Comparison of ENCODE assay signal across 8 cellular contexts in the genomic region with DNA sequence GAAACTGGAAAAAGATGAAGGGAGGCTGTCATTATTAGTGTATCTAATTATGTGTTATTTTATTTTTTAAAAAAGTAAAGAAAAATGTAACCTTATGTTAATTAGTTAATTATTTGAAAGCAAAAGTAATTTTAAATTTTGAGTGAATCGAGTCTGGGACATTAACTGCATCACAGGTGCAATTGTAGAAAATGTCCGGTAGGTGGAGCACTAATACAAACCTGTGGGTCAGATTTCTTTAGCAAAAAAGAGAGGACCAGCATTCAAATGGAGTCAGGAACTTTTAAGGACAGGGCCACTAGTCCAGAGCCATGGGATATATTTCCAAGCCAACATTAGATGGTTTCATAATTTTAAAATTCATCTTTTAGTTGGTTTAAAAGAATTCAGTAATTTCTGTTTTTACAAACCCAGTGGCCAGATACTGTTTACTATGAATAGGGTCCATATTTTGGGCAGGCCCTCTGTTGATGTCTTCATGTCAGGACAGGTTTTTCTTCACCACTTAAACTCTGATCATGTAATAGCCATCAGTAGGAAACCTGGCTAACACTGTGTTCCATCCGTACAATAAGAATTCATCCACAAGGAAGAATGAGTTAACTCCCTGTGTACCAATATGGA. TPM values are rescaled to one million over a fixed set of nuclear protein-coding genes. Genes with fewer than 3 reads are reported as not detected.
A peak's percentile ranks its signal among the peaks of the same experiment; 100 is the strongest.
DNase-seq lines count a peak whose midpoint lies in the region; ATAC-seq, FAIRE-seq and TF ChIP-seq lines count a peak whose summit lies in the region.

No MANE protein-coding gene starts in this region.

- H3K4me1 Mint-ChIP-seq in CD4-positive, alpha-beta memory T cell: peaks cover 4 to 11% (median 8%) of the 10 kb centered on the region in 4 donors

- H3K4me3 Mint-ChIP-seq in CD4-positive, alpha-beta memory T cell: no peak overlapping the region

- TF ChIP-seq CTCF in upper lobe of left lung (IDR thresholded peaks at IDR 0.05): peak; percentile 72 to 86 (median 82)

- 14 to 16% methylated on average over 3 of the region's 3 CpGs for WGBS in upper lobe of left lung, 2 donors

- H3K36me3 ChIP-seq in CD4-positive, alpha-beta memory T cell (ENCODE audit: insufficient read depth, low read length): no peaks in the 10 kb centered on the region
- no peaks in the 10 kb centered on the region for H3K36me3 ChIP-seq in upper lobe of left lung

- no peaks in the 10 kb centered on the region for H3K36me3 Mint-ChIP-seq in CD4-positive, alpha-beta memory T cell

- no peak for TF ChIP-seq EP300 in upper lobe of left lung (IDR thresholded peaks at IDR 0.05)

- FAIRE-seq in GM12891 (lab: Jason Lieb, UNC): peak; percentile 65

- no peak overlapping the region for H3K4me3 ChIP-seq in CD4-positive, alpha-beta memory T cell (ENCODE audit: low read length in 2 of 2)
- H3K4me3 ChIP-seq in upper lobe of left lung: no peak overlapping the region

- H3K9me3 ChIP-seq in CD4-positive, alpha-beta memory T cell (ENCODE audit: control insufficient read depth in 1 of 2, low read length in 2 of 2): no peaks in the 10 kb centered on the region
- H3K9me3 ChIP-seq in upper lobe of left lung: no peaks in the 10 kb centered on the region

- peaks cover 3% of the 10 kb centered on the region for H3K4me1 ChIP-seq in CD4-positive, alpha-beta memory T cell (ENCODE audit: insufficient read depth, low read length)
- H3K4me1 ChIP-seq in upper lobe of left lung: no peaks in the 10 kb centered on the region

- H3K27me3 Mint-ChIP-seq in CD4-positive, alpha-beta memory T cell: peaks cover 1 to 2% of the 10 kb centered on the region in 2 donors

- no peaks in the 10 kb centered on the region for H3K9me3 Mint-ChIP-seq in CD4-positive, alpha-beta memory T cell

- intact Hi-C loops in CD4-positive, alpha-beta memory T cell (cut with micrococcal nuclease): loop anchor here (1.0 kb wide), 3 partner anchors 26 to 152 kb away; no protein-coding TSS in a partner anchor

- ATAC-seq in HG03432 (IDR thresholded peaks at IDR 0.05; ENCODE audit: unreplicated experiment) (peak; percentile 80), left lobe of liver (peak; percentile 97), upper lobe of left lung (ENCODE audit: low FRiP score in 2 of 2) (peak; percentile 73 to 88), HG03571 (IDR thresholded peaks at IDR 0.05; ENCODE audit: unreplicated experiment) (no peak)

- POLR2A ChIA-PET in CD4-positive, alpha-beta memory T cell (lab: Charles Lee; ENCODE audit: partially characterized antibody): no interaction called here

- CTCF ChIA-PET in CD4-positive, alpha-beta memory T cell (lab: Charles Lee; ENCODE audit: partially characterized antibody): interaction anchor here (0.7 to 5.4 kb wide), 11 partner anchors 9 to 271 kb away, joined by 3 to 28 read pairs (median 7); no protein-coding TSS in a partner anchor

- H3K27ac ChIP-seq in CD4-positive, alpha-beta memory T cell (ENCODE audit: low read depth, low read length): no peak overlapping the region
- no peak overlapping the region for H3K27ac ChIP-seq in upper lobe of left lung

- H3K27ac Mint-ChIP-seq in CD4-positive, alpha-beta memory T cell: no peak overlapping the region

- no peaks in the 10 kb centered on the region for H3K27me3 ChIP-seq in CD4-positive, alpha-beta memory T cell (ENCODE audit: insufficient read depth, low read length)
- H3K27me3 ChIP-seq in upper lobe of left lung: no peaks in the 10 kb centered on the region

- peak in 4 of 5 donors; percentile 46 to 60 (median 54) for DNase-seq in CD4-positive, alpha-beta memory T cell
- DNase-seq in GM12891 (ENCODE audit: insufficient read length, low spot score) (peak; percentile 23), OCI-M1 (lab: John Stamatoyannopoulos, UW) (peak; percentile 72), left lobe of liver (ENCODE audit: low spot score) (no peak), upper lobe of left lung (no peak)
- DNase-seq in central memory CD4-positive, alpha-beta T cell: peak; percentile 48

- TF ChIP-seq POLR2A in GM12891 (IDR thresholded peaks at IDR 0.05; ENCODE audit: low read depth, low read length): no peak
- no peak for TF ChIP-seq POLR2A in upper lobe of left lung (IDR thresholded peaks at IDR 0.05)

TF ChIP-seq in GM12891, 5 proteins besides CTCF, POLR2A, EP300 and RAD21:
- TF ChIP-seq PAX5 (IDR thresholded peaks at IDR 0.05; ENCODE audit: insufficient read depth, low read length, severe bottlenecking): no peak
- no peak for TF ChIP-seq POLR2AphosphoS5 (IDR thresholded peaks at IDR 0.05; ENCODE audit: low read depth, low read length)
- TF ChIP-seq SPI1 (IDR thresholded peaks at IDR 0.05; ENCODE audit: low read depth, low read length): no peak
- TF ChIP-seq TAF1 (IDR thresholded peaks at IDR 0.05; ENCODE audit: low read depth, low read length): no peak
- no peak for TF ChIP-seq POU2F2 (IDR thresholded peaks at IDR 0.05; ENCODE audit: low read depth, low read length)

RNA-seq across cellular contexts. Expression of gene BST1, which starts 27.2 kb away (rescaled TPM):
- total RNA-seq in CD4-positive, alpha-beta memory T cell: under 1 TPM; 0.44 to 0.75 TPM
- under 1 TPM in 1 of 2 donors, not detected in 1; 0.53 TPM for polyA plus RNA-seq in CD4-positive, alpha-beta memory T cell
- polyA plus RNA-seq in GM12891 (2012; ENCODE audit: low read depth, missing spikeins): not detected
- 3.7 TPM for total RNA-seq in left lobe of liver
- 10 to 100 TPM in 4 of 6 donors, 1 to 10 TPM in 2; 4.2 to 19.5 (median 11.1) TPM for total RNA-seq in upper lobe of left lung

RNA-seq across cellular contexts. Expression of gene CD38, which starts 48.1 kb away (rescaled TPM):
- total RNA-seq in CD4-positive, alpha-beta memory T cell: 1 to 10 TPM in 1 of 2 experiments, under 1 TPM in 1; 1.00 to 1.7 TPM
- 1 to 10 TPM in 1 of 2 donors, under 1 TPM in 1; 0.69 to 3.0 TPM for polyA plus RNA-seq in CD4-positive, alpha-beta memory T cell
- polyA plus RNA-seq in GM12891 (2012; ENCODE audit: low read depth, missing spikeins): 8.0 TPM
- total RNA-seq in left lobe of liver: 4.6 TPM
- total RNA-seq in upper lobe of left lung: 10 to 100 TPM in 5 of 6 donors, 1 to 10 TPM in 1; 8.5 to 72.3 (median 28.3) TPM

RNA-seq across cellular contexts. Expression of gene FAM200B, which starts 48.4 kb away (rescaled TPM):
- total RNA-seq in CD4-positive, alpha-beta memory T cell: 10 to 100 TPM; 35.5 to 37.4 TPM
- 10 to 100 TPM; 70.9 to 86.8 TPM for polyA plus RNA-seq in CD4-positive, alpha-beta memory T cell
- 19.7 TPM for polyA plus RNA-seq in GM12891 (2012; ENCODE audit: low read depth, missing spikeins)
- 14.3 TPM for total RNA-seq in left lobe of liver
- 10 to 100 TPM; 13.6 to 48.2 (median 26.9) TPM for total RNA-seq in upper lobe of left lung

Comparison
In these comparisons a context has a peak if more than half of its experiments do, and no peak if none do; other contexts are left out.
1. DNase-seq: peak in CD4-positive, alpha-beta memory T cell (4 of 5), GM12891 (single experiment), OCI-M1 (single experiment) and central memory CD4-positive, alpha-beta T cell (single experiment); none in left lobe of liver (single experiment) and upper lobe of left lung (0 of 2).